ENCODE assay signal across 11 cellular contexts in genomic region chr5:96226941-96227552, GRCh38.
A peak's percentile ranks its signal among the peaks of the same experiment; 100 is the strongest.
DNase-seq lines count a peak whose midpoint lies in the region; ATAC-seq and TF ChIP-seq lines count a peak whose summit lies in the region.
"Had no signal": no experiment of that assay in that cellular context is flagged by ENCODE, and none has a peak within 500 bp of the region (broad histone marks: within the 10 kb centered on the region; RNA-seq: fewer than 3 reads in every experiment).

No MANE protein-coding gene starts in this region.

- intact Hi-C loops in body of pancreas (cut with DNase I) (no loop called here), right cardiac atrium (cut with DNase I) (no loop called here)

- DNase-seq in HS-5 (ENCODE audit: low read depth) (peak; percentile 95), body of pancreas (peak in 3 of 4 donors; percentile 14 to 43 (median 17)), right cardiac atrium (peak; percentile 48 to 72 (median 51)), NCI-H1092 (lab: John Stamatoyannopoulos, UW) (no peak)
- no peak for DNase-seq in activated naive CD4-positive, alpha-beta T cell treated with Interleukin-2 at 50 U/mL for 16 hours
- DNase-seq in stimulated activated CD4-positive, alpha-beta T cell treated with anti-CD3 and anti-CD28 coated beads, Interleukin-2, amount 100 ng/mL, for 48 hours = no peak
- DNase-seq: activated naive CD8-positive, alpha-beta T cell treated with anti-CD3 and anti-CD28 coated beads, Interleukin-2, amount 10 ng/mL, durations not matched to agents 7 days and 5 days; NCI-H446 treated with DMSO at 0.1 percent for 48 hours had no signal

- H3K36me3 ChIP-seq in body of pancreas (replicated peaks in 1 of 2; ENCODE audit: insufficient read depth in 1 of 2, low read depth in 2 of 2) (no peaks in the 10 kb centered on the region), subcutaneous abdominal adipose tissue (ENCODE audit: control insufficient read depth in 5 of 5, insufficient read depth in 5 of 5, low read length in 5 of 5) (no peaks in the 10 kb centered on the region)

- H3K4me3 ChIP-seq in body of pancreas = no peak overlapping the region
- H3K4me3 ChIP-seq in right cardiac atrium (ENCODE audit: low read length) = no peak overlapping the region
- peak overlapping the region in 3 of 5 donors; percentile 28 to 61 (median 34) for H3K4me3 ChIP-seq in subcutaneous abdominal adipose tissue (ENCODE audit: low read depth in 1 of 5, low read length in 5 of 5)

- ATAC-seq in body of pancreas (peak; percentile 48), right cardiac atrium (peak; percentile 77 to 82), HG03469 (IDR thresholded peaks at IDR 0.05; ENCODE audit: unreplicated experiment) (no peak)
- ATAC-seq: activated CD4-positive, CD25-positive, alpha-beta regulatory T cell treated with anti-CD3 and anti-CD28 coated beads, Interleukin-2, amount 50 U/mL, for 24 hours had no signal

- no peaks in the 10 kb centered on the region for H3K9me3 ChIP-seq in body of pancreas
- no peaks in the 10 kb centered on the region for H3K9me3 ChIP-seq in right cardiac atrium (ENCODE audit: control insufficient read depth, low read length)
- no peaks in the 10 kb centered on the region for H3K9me3 ChIP-seq in subcutaneous abdominal adipose tissue (ENCODE audit: control insufficient read depth in 5 of 5, low read length in 5 of 5)

- TF ChIP-seq CTCF in body of pancreas (IDR thresholded peaks at IDR 0.05) = no peak

- WGBS in body of pancreas, 2 donors = 77 to 83% methylated on average over 6 of the region's 6 CpGs
- WGBS in right cardiac atrium = 36% methylated on average over 6 of the region's 6 CpGs

- H3K27ac ChIP-seq in body of pancreas (no peak overlapping the region), right cardiac atrium (ENCODE audit: low read length) (no peak overlapping the region), subcutaneous abdominal adipose tissue (ENCODE audit: low read depth, low read length) (no peak overlapping the region)

- H3K27me3 ChIP-seq in body of pancreas (no peaks in the 10 kb centered on the region), right cardiac atrium (ENCODE audit: control insufficient read depth, insufficient read depth) (no peaks in the 10 kb centered on the region), subcutaneous abdominal adipose tissue (ENCODE audit: control insufficient read depth in 5 of 5, insufficient read depth in 4 of 5, low read length in 5 of 5) (no peaks in the 10 kb centered on the region)

- H3K4me1 ChIP-seq in body of pancreas (no peaks in the 10 kb centered on the region), right cardiac atrium (ENCODE audit: control insufficient read depth, insufficient read depth, low read length) (no peaks in the 10 kb centered on the region), subcutaneous abdominal adipose tissue (ENCODE audit: control insufficient read depth in 5 of 5, insufficient read depth in 5 of 5, low read length in 5 of 5) (peaks cover 0 to 5% (median 0%) of the 10 kb centered on the region in 5 donors)

- TF ChIP-seq POLR2A in body of pancreas (IDR thresholded peaks at IDR 0.05) = no peak

- H3K9ac ChIP-seq in subcutaneous abdominal adipose tissue (ENCODE audit: low read length in 5 of 5) = no peak overlapping the region

Comparison
In these comparisons a context has a peak if more than half of its experiments do, and no peak if none do; other contexts are left out.
1. DNase-seq: peak in HS-5 (single experiment), body of pancreas (3 of 4) and right cardiac atrium (3 of 3); none in activated naive CD4-positive, alpha-beta T cell treated with Interleukin-2 at 50 U/mL for 16 hours (single experiment), NCI-H1092 (single experiment) and stimulated activated CD4-positive, alpha-beta T cell treated with anti-CD3 and anti-CD28 coated beads, Interleukin-2, amount 100 ng/mL, for 48 hours (0 of 2).
2. H3K4me3 ChIP-seq: peak in subcutaneous abdominal adipose tissue (3 of 5); none in body of pancreas (0 of 2) and right cardiac atrium (single experiment).